In genomic region chr4:139934786-139935330, GRCh38 we compare ENCODE assay signal across 18 cellular contexts.
DNase-seq lines count a peak whose midpoint lies in the region; ATAC-seq, FAIRE-seq and TF ChIP-seq lines count a peak whose summit lies in the region.
"Had no signal": no experiment of that assay in that cellular context is flagged by ENCODE, and none has a peak within 500 bp of the region (broad histone marks: within the 10 kb centered on the region; RNA-seq: fewer than 3 reads in every experiment).

No MANE protein-coding gene starts in this region.

- FAIRE-seq in RCC 7860 (lab: Jason Lieb, UNC), result no peak
- FAIRE-seq: G401.6 had no signal

- peaks cover 26% of the 10 kb centered on the region for H3K4me1 Mint-ChIP-seq in glutamatergic neuron (ENCODE audit: low read depth, unreplicated experiment)

- H3K4me1 ChIP-seq in BE2C, result peaks cover 50% of the 10 kb centered on the region

- H3K9me3 Mint-ChIP-seq in glutamatergic neuron (ENCODE audit: unreplicated experiment), result peaks cover 8% of the 10 kb centered on the region
- H3K9me3 Mint-ChIP-seq: T-helper 2 cell treated with Interferon-gamma antibody and Interleukin-4, amounts not matched to agents 5 μg/mL and 100 μg/mL, for 36 hours had no signal

- peak overlapping the region; percentile 37 for H3K4me3 ChIP-seq in BE2C (ENCODE audit: low read depth, low read length)
- H3K4me3 ChIP-seq: coronary artery had no signal

- no peaks in the 10 kb centered on the region for H3K9me3 ChIP-seq in BE2C

- intact Hi-C loops in cardiac septum (cut with DNase I), result no loop called here

- H3K4me3 Mint-ChIP-seq in glutamatergic neuron (ENCODE audit: unreplicated experiment), result peak overlapping the region; percentile 79
- H3K4me3 Mint-ChIP-seq: T-helper 2 cell treated with Interferon-gamma antibody and Interleukin-4, amounts not matched to agents 5 μg/mL and 100 μg/mL, for 36 hours had no signal

- TF ChIP-seq CTCF in BE2C (IDR thresholded peaks at IDR 0.05; ENCODE audit: low read depth, low read length), result no peak
- TF ChIP-seq CTCF in glutamatergic neuron (IDR thresholded peaks at IDR 0.05; ENCODE audit: partially characterized antibody, unreplicated experiment), result no peak

- peaks cover 2% of the 10 kb centered on the region for H3K27me3 Mint-ChIP-seq in glutamatergic neuron (ENCODE audit: unreplicated experiment)

- no peaks in the 10 kb centered on the region for H3K36me3 Mint-ChIP-seq in glutamatergic neuron (ENCODE audit: unreplicated experiment)

- no peak overlapping the region for H3K27ac Mint-ChIP-seq in glutamatergic neuron (ENCODE audit: unreplicated experiment)
- H3K27ac Mint-ChIP-seq: T-helper 2 cell treated with Interferon-gamma antibody and Interleukin-4, amounts not matched to agents 5 μg/mL and 100 μg/mL, for 36 hours had no signal

- H3K36me3 ChIP-seq in BE2C, result no peaks in the 10 kb centered on the region

- H3K27me3 ChIP-seq in BE2C, result no peaks in the 10 kb centered on the region

- ATAC-seq in HG03439 (IDR thresholded peaks at IDR 0.05; ENCODE audit: unreplicated experiment) (no peak), HG03457 (IDR thresholded peaks at IDR 0.05; ENCODE audit: unreplicated experiment) (no peak)

- peak; percentile 64 for DNase-seq in BE2C
- DNase-seq in NCI-H128 (lab: John Stamatoyannopoulos, UW; ENCODE audit: unreplicated experiment), result peak; percentile 29
- peak; percentile 89 for DNase-seq in NCI-H446 treated with DMSO at 0.1 percent for 48 hours (lab: John Stamatoyannopoulos, UW)
- DNase-seq in glutamatergic neuron, result no peak
- no peak for DNase-seq in RCC 7860 (ENCODE audit: low spot score)
- no peak for DNase-seq in cardiac septum (ENCODE audit: low spot score)
- DNase-seq: activated CD4-positive, alpha-beta T cell treated with anti-CD3 and anti-CD28 coated beads for 1 hour; activated CD8-positive, alpha-beta memory T cell treated with anti-CD3 and anti-CD28 coated beads, Interleukin-2, amount 50 U/mL, for 48 hours; activated naive CD4-positive, alpha-beta T cell; aorta; erythroblast; GOT3; NCI-H187 treated with DMSO at 0.1 percent for 48 hours had no signal

Comparison
In these comparisons a context has a peak if more than half of its experiments do, and no peak if none do; other contexts are left out.
1. DNase-seq: peak in BE2C (single experiment), NCI-H128 (single experiment) and NCI-H446 treated with DMSO at 0.1 percent for 48 hours (single experiment); none in glutamatergic neuron (single experiment), RCC 7860 (single experiment) and cardiac septum (single experiment).